Comparison of ENCODE assay signal across 8 cellular contexts in the genomic region with DNA sequence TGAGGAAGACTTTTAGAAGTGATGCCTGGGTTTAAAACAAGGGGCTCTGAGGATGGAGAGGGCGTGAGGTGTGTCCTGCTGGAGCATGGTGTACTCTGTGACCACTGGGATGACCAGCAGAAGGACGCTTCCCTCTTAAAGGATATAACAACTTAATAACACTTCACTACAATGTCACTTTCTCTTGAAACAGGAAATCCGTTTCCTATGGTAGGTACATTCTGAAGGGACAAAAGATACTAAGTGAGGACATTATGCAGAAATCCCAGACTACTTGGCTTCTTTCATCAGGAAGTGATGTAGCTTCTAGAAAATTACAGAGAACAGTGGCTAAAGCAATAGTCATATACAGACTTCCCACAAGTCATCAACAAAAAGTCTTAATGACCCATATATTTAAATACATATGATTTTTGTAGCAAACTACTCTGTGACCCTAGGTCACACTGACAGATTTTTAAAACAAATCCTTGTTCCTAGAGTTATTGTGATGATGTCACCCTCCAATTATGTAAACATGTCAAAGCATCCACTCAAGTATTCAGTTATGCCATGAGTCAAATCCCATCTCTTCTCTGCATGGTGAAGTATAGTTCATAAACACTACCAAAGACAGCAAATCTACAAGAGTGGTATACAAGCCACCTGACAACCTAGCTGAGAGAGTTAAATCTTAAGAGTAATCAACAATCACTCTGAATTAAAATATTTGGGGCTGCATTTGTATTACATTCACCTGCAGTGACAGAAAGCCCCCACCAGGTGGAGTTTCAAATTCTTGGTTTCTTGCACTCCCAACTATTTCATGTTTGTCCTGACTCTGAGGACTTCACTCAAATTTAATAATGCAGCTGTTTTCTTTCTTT.
DNase-seq lines count a peak whose midpoint lies in the region; ATAC-seq and TF ChIP-seq lines count a peak whose summit lies in the region.

No MANE protein-coding gene starts in this region.

- DNase-seq in NCI-H1417 (lab: John Stamatoyannopoulos, UW) (peak; percentile 0 to 43 (median 5)), NCI-H1417 treated with DMSO at 0.1 percent for 48 hours (lab: John Stamatoyannopoulos, UW) (no peak), fibroblast of mammary gland (ENCODE audit: low read depth) (peak; percentile 81), non-pigmented ciliary epithelial cell (ENCODE audit: low read depth) (peak; percentile 79), NCI-H2029 (lab: John Stamatoyannopoulos, UW) (no peak)
- peak; percentile 37 for DNase-seq in activated CD4-positive, alpha-beta T cell treated with anti-CD3 and anti-CD28 coated beads, Interleukin-2, amount 50 U/mL, for 1 hour

- TF ChIP-seq CTCF in LNCAP (IDR thresholded peaks at IDR 0.05) = peak; percentile 87
- peak; percentile 87 for TF ChIP-seq CTCF in fibroblast of mammary gland (conservative IDR thresholded peaks at IDR 0.05; ENCODE audit: control insufficient read depth, insufficient read depth, low read depth, low read length)

- H3K4me3 ChIP-seq in fibroblast of mammary gland (ENCODE audit: control insufficient read depth, low read depth, low read length) = no peak overlapping the region

- ATAC-seq in GM18873 (IDR thresholded peaks at IDR 0.05; ENCODE audit: low FRiP score, unreplicated experiment) = no peak

Comparison
In these comparisons a context has a peak if more than half of its experiments do, and no peak if none do; other contexts are left out.
1. DNase-seq: peak in NCI-H1417 (3 of 3), activated CD4-positive, alpha-beta T cell treated with anti-CD3 and anti-CD28 coated beads, Interleukin-2, amount 50 U/mL, for 1 hour (single experiment), fibroblast of mammary gland (single experiment) and non-pigmented ciliary epithelial cell (single experiment); none in NCI-H1417 treated with DMSO at 0.1 percent for 48 hours (single experiment) and NCI-H2029 (single experiment).